Comparison of ENCODE assay signal across 19 cellular contexts in genomic region chr1:59816318-59816878, GRCh38. TPM values are rescaled to one million over a fixed set of nuclear protein-coding genes. Genes with fewer than 3 reads are reported as not detected.
DNase-seq lines count a peak whose midpoint lies in the region; ATAC-seq, FAIRE-seq and TF ChIP-seq lines count a peak whose summit lies in the region.
"Had no signal": no experiment of that assay in that cellular context is flagged by ENCODE, and none has a peak within 500 bp of the region (broad histone marks: within the 10 kb centered on the region; RNA-seq: fewer than 3 reads in every experiment).

No MANE protein-coding gene starts in this region.

- intact Hi-C loops in naive thymus-derived CD4-positive, alpha-beta T cell (cut with micrococcal nuclease), result no loop called here

- H3K4me1 ChIP-seq in keratinocyte (ENCODE audit: control insufficient read depth, extremely low read depth, insufficient read depth, low read length) (peaks cover 12% of the 10 kb centered on the region), suprapubic skin (peaks cover 27% of the 10 kb centered on the region)
- H3K4me1 ChIP-seq in naive thymus-derived CD4-positive, alpha-beta T cell (ENCODE audit: control insufficient read depth in 2 of 2, insufficient read depth in 2 of 2, low read length in 2 of 2), result peaks cover 0 to 23% of the 10 kb centered on the region in 2 donors
- H3K4me1 ChIP-seq: BLaER1 had no signal

- H3K27me3 Mint-ChIP-seq in naive thymus-derived CD4-positive, alpha-beta T cell, result peaks cover 0 to 9% (median 1%) of the 10 kb centered on the region in 5 donors

- H3K4me2 ChIP-seq in keratinocyte (ENCODE audit: control insufficient read depth, extremely low read depth, insufficient read depth, low read depth, low read length), result peak overlapping the region; percentile 71
- H3K4me2 ChIP-seq: BLaER1 had no signal

- H3K27me3 ChIP-seq in keratinocyte (ENCODE audit: control insufficient read depth, extremely low read depth, insufficient read depth, low read length) (no peaks in the 10 kb centered on the region), suprapubic skin (peaks cover 23% of the 10 kb centered on the region)
- no peaks in the 10 kb centered on the region for H3K27me3 ChIP-seq in naive thymus-derived CD4-positive, alpha-beta T cell (ENCODE audit: control insufficient read depth in 2 of 2, insufficient read depth in 2 of 2, low read length in 2 of 2)
- H3K27me3 ChIP-seq: BLaER1 had no signal

- CTCF ChIA-PET in naive thymus-derived CD4-positive, alpha-beta T cell (lab: Charles Lee), result no interaction called here

- H3K9me3 Mint-ChIP-seq in naive thymus-derived CD4-positive, alpha-beta T cell, result peaks cover 0 to 2% (median 0%) of the 10 kb centered on the region in 11 donors

- H3K9me3 ChIP-seq in keratinocyte (ENCODE audit: control insufficient read depth, low read depth, low read length) (no peaks in the 10 kb centered on the region), suprapubic skin (no peaks in the 10 kb centered on the region)
- H3K9me3 ChIP-seq in naive thymus-derived CD4-positive, alpha-beta T cell (ENCODE audit: control insufficient read depth in 2 of 3, low read length in 3 of 3), result no peaks in the 10 kb centered on the region
- H3K9me3 ChIP-seq: heart right ventricle had no signal

- H3K27ac Mint-ChIP-seq in naive thymus-derived CD4-positive, alpha-beta T cell, result no peak overlapping the region
- H3K27ac Mint-ChIP-seq: activated CD8-positive, alpha-beta memory T cell treated with anti-CD3 and anti-CD28 coated beads, Interleukin-2, amount 10 ng/mL, durations not matched to agents 7 days and 5 days had no signal

- peaks cover 7 to 22% (median 20%) of the 10 kb centered on the region in 7 donors for H3K4me1 Mint-ChIP-seq in naive thymus-derived CD4-positive, alpha-beta T cell

- H3K4me3 ChIP-seq in keratinocyte (ENCODE audit: control insufficient read depth in 2 of 3, extremely low read depth in 1 of 3, insufficient read depth in 2 of 3, low read depth in 1 of 3, low read length in 3 of 3) (no peak overlapping the region), suprapubic skin (peak overlapping the region; percentile 68)
- H3K4me3 ChIP-seq in naive thymus-derived CD4-positive, alpha-beta T cell (ENCODE audit: low read length), result no peak overlapping the region
- H3K4me3 ChIP-seq: BLaER1, GM23248 had no signal

- 60% methylated on average over 5 of the region's 5 CpGs for WGBS in suprapubic skin

- TF ChIP-seq CTCF in VCaP (conservative IDR thresholded peaks at IDR 0.05) (no peak), keratinocyte (optimal IDR thresholded peaks at IDR 0.05 in 1 of 3, IDR thresholded peaks at IDR 0.05 in 1 of 3, conservative IDR thresholded peaks at IDR 0.05 in 1 of 3; ENCODE audit: extremely low read depth in 1 of 3, insufficient read depth in 2 of 3, low read length in 3 of 3) (no peak), suprapubic skin (IDR thresholded peaks at IDR 0.05) (no peak)

- H3K79me2 ChIP-seq in keratinocyte (ENCODE audit: control insufficient read depth, insufficient read depth, low read length), result peaks cover 2% of the 10 kb centered on the region

- H3K36me3 Mint-ChIP-seq in naive thymus-derived CD4-positive, alpha-beta T cell, result peaks cover 0 to 1% (median 0%) of the 10 kb centered on the region in 5 donors
- H3K36me3 Mint-ChIP-seq: activated CD8-positive, alpha-beta memory T cell treated with anti-CD3 and anti-CD28 coated beads, Interleukin-2, amount 10 ng/mL, durations not matched to agents 7 days and 5 days had no signal

- DNase-seq in DMS53 (lab: John Stamatoyannopoulos, UW) (peak; percentile 25), DMS53 treated with DMSO at 0.1 percent for 48 hours (lab: John Stamatoyannopoulos, UW; ENCODE audit: unreplicated experiment) (no peak), keratinocyte (ENCODE audit: low read depth, low spot score) (no peak), suprapubic skin (ENCODE audit: low spot score in 2 of 2) (no peak), NCI-H446 treated with DMSO at 0.1 percent for 48 hours (lab: John Stamatoyannopoulos, UW) (no peak), MV-4-11 (lab: John Stamatoyannopoulos, UW) (no peak)
- no peak for DNase-seq in naive thymus-derived CD4-positive, alpha-beta T cell
- DNase-seq: activated CD8-positive, alpha-beta memory T cell treated with anti-CD3 and anti-CD28 coated beads, Interleukin-2, amount 10 ng/mL, durations not matched to agents 7 days and 5 days; activated effector memory CD4-positive, alpha-beta T cell treated with Interleukin-2 at 50 U/mL for 16 hours; effector CD4-positive, alpha-beta T cell; GM23248; heart right ventricle; NCI-H2107; NCI-H524 treated with DMSO at 0.1 percent for 48 hours; T-helper 9 cell had no signal

- no peak overlapping the region for H3K9ac ChIP-seq in keratinocyte (ENCODE audit: control insufficient read depth, extremely low read depth, insufficient read depth, low read length)
- H3K9ac ChIP-seq: BLaER1, GM23248 had no signal

- no peak for TF ChIP-seq EP300 in suprapubic skin (IDR thresholded peaks at IDR 0.05)

- H4K20me1 ChIP-seq in keratinocyte (ENCODE audit: control insufficient read depth, extremely low read depth, insufficient read depth, low read length), result no peaks in the 10 kb centered on the region
- H4K20me1 ChIP-seq: BLaER1 had no signal

- TF ChIP-seq POLR2A in suprapubic skin (IDR thresholded peaks at IDR 0.05), result no peak

- H3K36me3 ChIP-seq in keratinocyte (ENCODE audit: control insufficient read depth in 2 of 2, extremely low read depth in 1 of 2, insufficient read depth in 2 of 2, low read length in 2 of 2), result no peaks in the 10 kb centered on the region
- H3K36me3 ChIP-seq in suprapubic skin, result no peaks in the 10 kb centered on the region
- H3K36me3 ChIP-seq in naive thymus-derived CD4-positive, alpha-beta T cell (ENCODE audit: control insufficient read depth in 2 of 3, insufficient read depth in 3 of 3, low read length in 3 of 3), result peaks cover 0 to 4% (median 0%) of the 10 kb centered on the region in 3 experiments
- H3K36me3 ChIP-seq: BLaER1, heart right ventricle had no signal

- no peak overlapping the region for H2AFZ ChIP-seq in keratinocyte (ENCODE audit: control insufficient read depth, low read length)
- H2AFZ ChIP-seq: GM23248 had no signal

- no peak for ATAC-seq in naive thymus-derived CD4-positive, alpha-beta T cell
- ATAC-seq: activated CD8-positive, alpha-beta memory T cell treated with anti-CD3 and anti-CD28 coated beads, Interleukin-2, amount 10 ng/mL, durations not matched to agents 7 days and 5 days; heart right ventricle; Panc1 had no signal

- H3K27ac ChIP-seq in VCaP (peak overlapping the region; percentile 90; the same call in 1 of the 2 replicates), keratinocyte (ENCODE audit: control insufficient read depth, insufficient read depth, low read length) (no peak overlapping the region), suprapubic skin (no peak overlapping the region)
- no peak overlapping the region for H3K27ac ChIP-seq in naive thymus-derived CD4-positive, alpha-beta T cell (ENCODE audit: low read depth, low read length)
- H3K27ac ChIP-seq: 22Rv1, BLaER1, GM23248, heart right ventricle had no signal

- H3K9me1 ChIP-seq in keratinocyte (ENCODE audit: control insufficient read depth, extremely low read depth, insufficient read depth, low read length), result no peaks in the 10 kb centered on the region

- no peak for FAIRE-seq in keratinocyte (lab: Jason Lieb, UNC)

- H3K4me3 Mint-ChIP-seq in naive thymus-derived CD4-positive, alpha-beta T cell, result no peak overlapping the region
- H3K4me3 Mint-ChIP-seq: activated CD8-positive, alpha-beta memory T cell treated with anti-CD3 and anti-CD28 coated beads, Interleukin-2, amount 10 ng/mL, durations not matched to agents 7 days and 5 days had no signal

- dilution Hi-C loops in keratinocyte (cut with MboI; ENCODE audit: extremely low pct_ligation_motif_present, low sequenced_read_pairs), result no loop called here

- POLR2A ChIA-PET in naive thymus-derived CD4-positive, alpha-beta T cell (lab: Charles Lee), result interaction anchor here (0.7 to 0.9 kb wide), 2 partner anchors 114 to 1116 kb away, joined by 3 read pairs; partner anchors contain the start of gene MYSM1

RNA-seq across cellular contexts. Expression of gene HOOK1, which starts 1.6 kb away (rescaled TPM):
- 3.1 to 12.7 TPM (median 11.8 TPM) in 3 replicates for polyA plus RNA-seq in keratinocyte
- polyA plus RNA-seq in keratinocyte (2011; ENCODE audit: low read depth), result 117 TPM
- 2.5 and 4.4 TPM in 2 replicates for polyA plus RNA-seq in keratinocyte (2011; cell fraction: cytosol; rRNA removed)
- 8.2 and 14.0 TPM in 2 replicates for polyA plus RNA-seq in keratinocyte (2011; cell fraction: nucleus; rRNA removed)
- 4.5 and 28.1 TPM in 2 replicates for polyA plus RNA-seq in keratinocyte (2012; ENCODE audit: low replicate concordance)
- 0.10 to 6.2 TPM (median 4.8 TPM) in 3 replicates for polyA minus RNA-seq in keratinocyte
- 1.7 TPM for polyA minus RNA-seq in keratinocyte (2011; cell fraction: cytosol; rRNA and poly(A)+ RNA removed)
- 6.4 and 12.5 TPM in 2 replicates for polyA minus RNA-seq in keratinocyte (2011; cell fraction: nucleus; rRNA and poly(A)+ RNA removed)
- 10 to 100 TPM; 22.3 to 38.1 (median 33.7) TPM for total RNA-seq in suprapubic skin
- 10 to 100 TPM in 4 of 5 experiments, 1 to 10 TPM in 1; 3.0 to 28.5 (median 23.5) TPM for total RNA-seq in naive thymus-derived CD4-positive, alpha-beta T cell
- 10 to 100 TPM; 21.0 to 28.9 TPM for polyA plus RNA-seq in naive thymus-derived CD4-positive, alpha-beta T cell
- total RNA-seq: GM23248 had no signal
- polyA plus RNA-seq: GM23248 had no signal
